Comparison of ENCODE assay signal across 18 cellular contexts in genomic region chr20:63022501-63022900, GRCh38. TPM values are rescaled to one million over a fixed set of nuclear protein-coding genes. Genes with fewer than 3 reads are reported as not detected.
A peak's percentile ranks its signal among the peaks of the same experiment; 100 is the strongest.
DNase-seq lines count a peak whose midpoint lies in the region; ATAC-seq and TF ChIP-seq lines count a peak whose summit lies in the region.
"Had no signal": no experiment of that assay in that cellular context is flagged by ENCODE, and none has a peak within 500 bp of the region (broad histone marks: within the 10 kb centered on the region; RNA-seq: fewer than 3 reads in every experiment).

No MANE protein-coding gene starts in this region.

- no peak for TF ChIP-seq CTCF in mucosa of descending colon (IDR thresholded peaks at IDR 0.05)

- H3K36me3 ChIP-seq in BLaER1 (no peaks in the 10 kb centered on the region; the same call in 1 of the 2 replicates), NT2/D1 (ENCODE audit: insufficient read depth, insufficient read length, low read length) (no peaks in the 10 kb centered on the region), mucosa of descending colon (ENCODE audit: low read depth) (no peaks in the 10 kb centered on the region), trophoblast cell (ENCODE audit: control insufficient read depth in 1 of 2, insufficient read depth in 2 of 2, low read length in 2 of 2) (no peaks in the 10 kb centered on the region)
- 0 out of 22 replicates have a peak, but pooled peaks cover 0 to 4% (median 0%) of the 10 kb centered on the region in 11 experiments for H3K36me3 ChIP-seq in BLaER1 treated with 17β-estradiol and CSF1 and Interleukin-3, amounts not matched to agents 10 nM and 100 nM

- H2AK5ac ChIP-seq in trophoblast cell (ENCODE audit: low read length), result no peak overlapping the region

- peaks cover 1% of the 10 kb centered on the region for H3K79me1 ChIP-seq in trophoblast cell (ENCODE audit: low read length)

- no CpG with 5 or more reads among the region's 12 CpGs for WGBS in trophoblast cell (ENCODE audit: extremely low coverage, insufficient coverage, insufficient read length)

- H3K4ac ChIP-seq in trophoblast cell (ENCODE audit: low read depth, low read length), result no peak overlapping the region

- no peak overlapping the region for H3K18ac ChIP-seq in trophoblast cell (ENCODE audit: low read length)

- H4K8ac ChIP-seq in trophoblast cell (ENCODE audit: low read depth, low read length), result no peak overlapping the region

- no peak overlapping the region for H2BK12ac ChIP-seq in trophoblast cell (ENCODE audit: low read length)

- intact Hi-C loops in mucosa of descending colon (cut with DNase I, micrococcal nuclease), result no loop called here

- no peak for ATAC-seq in mucosa of descending colon
- no peak for ATAC-seq in GM18505 (IDR thresholded peaks at IDR 0.05; ENCODE audit: unreplicated experiment)

- no peak overlapping the region for H4K12ac ChIP-seq in trophoblast cell (ENCODE audit: low read depth, low read length)

- H2BK5ac ChIP-seq in trophoblast cell (ENCODE audit: low read depth, low read length, poor library complexity), result no peak overlapping the region

- no peak overlapping the region for H4K91ac ChIP-seq in trophoblast cell (ENCODE audit: low read depth, low read length)

- H3K14ac ChIP-seq in trophoblast cell (ENCODE audit: low read length), result no peak overlapping the region

- DNase-seq in NT2/D1 (ENCODE audit: low read depth, low spot score) (no peak), mucosa of descending colon (peak in 2 of 3 donors; percentile 4 to 17), NCI-H187 treated with DMSO at 0.1 percent for 48 hours (lab: John Stamatoyannopoulos, UW) (no peak), trophoblast cell (no peak)
- DNase-seq: ACHN, DMS 273 treated with DMSO at 0.1 percent for 48 hours, GF-D8, GM23248, KBM-7, NCI-H1105, NCI-H774, OCI-M1, SHP77 treated with DMSO at 0.1 percent for 48 hours, SK-N-SH had no signal

- no peaks in the 10 kb centered on the region for H3K79me2 ChIP-seq in trophoblast cell (ENCODE audit: control insufficient read depth, insufficient read depth, low read length, poor library complexity)

- no peak overlapping the region for H2BK120ac ChIP-seq in trophoblast cell (ENCODE audit: insufficient read depth, low read length, poor library complexity)

- H4K20me1 ChIP-seq in BLaER1, result 0 out of 2 replicates have a peak, but pooled peaks cover 8% of the 10 kb centered on the region
- 0 out of 22 replicates have a peak, but pooled peaks cover 0 to 9% (median 0%) of the 10 kb centered on the region in 11 experiments for H4K20me1 ChIP-seq in BLaER1 treated with 17β-estradiol and CSF1 and Interleukin-3, amounts not matched to agents 10 nM and 100 nM

- H3K4me2 ChIP-seq in BLaER1 (peak overlapping the region; percentile 85), trophoblast cell (ENCODE audit: low read length) (no peak overlapping the region)
- peak overlapping the region in 8 of 11 experiments; percentile 6 to 98 (median 70); a peak in 15 of 22 replicates for H3K4me2 ChIP-seq in BLaER1 treated with 17β-estradiol and CSF1 and Interleukin-3, amounts not matched to agents 10 nM and 100 nM
- H3K4me2 ChIP-seq: SK-N-SH had no signal

- H3K4me3 ChIP-seq in BLaER1, result no peak overlapping the region
- no peak overlapping the region for H3K4me3 ChIP-seq in BLaER1 treated with 17β-estradiol and CSF1 and Interleukin-3, amounts not matched to agents 10 nM and 100 nM
- H3K4me3 ChIP-seq in NT2/D1 (ENCODE audit: insufficient read length, low read depth), result no peak overlapping the region
- H3K4me3 ChIP-seq in mucosa of descending colon, result no peak overlapping the region
- no peak overlapping the region for H3K4me3 ChIP-seq in trophoblast cell (ENCODE audit: low read depth, low read length)
- H3K4me3 ChIP-seq: GM23248 had no signal

- H3K9me3 ChIP-seq in BLaER1 (peaks cover 11% of the 10 kb centered on the region), NT2/D1 (ENCODE audit: insufficient read depth, low read length) (peaks cover 9% of the 10 kb centered on the region; the same call in 1 of the 2 replicates), mucosa of descending colon (no peaks in the 10 kb centered on the region), trophoblast cell (ENCODE audit: insufficient read depth, low read depth, low read length) (peaks cover 7% of the 10 kb centered on the region)
- peaks cover 10 to 19% (median 14%) of the 10 kb centered on the region in 11 experiments; a peak in 19 of 22 replicates for H3K9me3 ChIP-seq in BLaER1 treated with 17β-estradiol and CSF1 and Interleukin-3, amounts not matched to agents 10 nM and 100 nM (replicated peaks in 1 of 11)
- H3K9me3 ChIP-seq: SK-N-SH had no signal

- no peak overlapping the region for H2AFZ ChIP-seq in trophoblast cell (ENCODE audit: insufficient read depth, low read length, poor library complexity)
- H2AFZ ChIP-seq: GM23248 had no signal

- H3K23ac ChIP-seq in trophoblast cell (ENCODE audit: low read length), result no peak overlapping the region

- H3K9ac ChIP-seq in BLaER1, result no peak overlapping the region
- no peak overlapping the region for H3K9ac ChIP-seq in BLaER1 treated with 17β-estradiol and CSF1 and Interleukin-3, amounts not matched to agents 10 nM and 100 nM
- peak overlapping the region; percentile 16 for H3K9ac ChIP-seq in NT2/D1 (ENCODE audit: insufficient read length, low read depth)
- H3K9ac ChIP-seq in trophoblast cell (ENCODE audit: low read length), result no peak overlapping the region
- H3K9ac ChIP-seq: GM23248, SK-N-SH had no signal

- H3K27ac ChIP-seq in BLaER1 (no peak overlapping the region), trophoblast cell (ENCODE audit: low read depth, low read length) (no peak overlapping the region)
- H3K27ac ChIP-seq in BLaER1 treated with 17β-estradiol and CSF1 and Interleukin-3, amounts not matched to agents 10 nM and 100 nM, result no peak overlapping the region
- H3K27ac ChIP-seq: GM23248 had no signal

- H3K27me3 ChIP-seq in BLaER1 (peaks cover 5% of the 10 kb centered on the region), NT2/D1 (ENCODE audit: insufficient read depth, insufficient read length) (no peaks in the 10 kb centered on the region), trophoblast cell (ENCODE audit: insufficient read depth, low read length) (peaks cover 2% of the 10 kb centered on the region)
- peaks cover 5 to 46% (median 13%) of the 10 kb centered on the region in 11 experiments; a peak in 21 of 22 replicates for H3K27me3 ChIP-seq in BLaER1 treated with 17β-estradiol and CSF1 and Interleukin-3, amounts not matched to agents 10 nM and 100 nM

- no peak for TF ChIP-seq POLR2A in GM18505 (IDR thresholded peaks at IDR 0.05; ENCODE audit: borderline replicate concordance, extremely low read depth, insufficient read depth, insufficient read length)

- H3K4me1 ChIP-seq in BLaER1, result peaks cover 85% of the 10 kb centered on the region
- H3K4me1 ChIP-seq in BLaER1 treated with 17β-estradiol and CSF1 and Interleukin-3, amounts not matched to agents 10 nM and 100 nM, result peaks cover 25 to 83% (median 62%) of the 10 kb centered on the region in 10 experiments
- H3K4me1 ChIP-seq in NT2/D1 (ENCODE audit: insufficient read depth, insufficient read length), result peaks cover 5% of the 10 kb centered on the region
- no peaks in the 10 kb centered on the region for H3K4me1 ChIP-seq in mucosa of descending colon (ENCODE audit: low read depth)
- H3K4me1 ChIP-seq in trophoblast cell (ENCODE audit: control insufficient read depth in 1 of 2, insufficient read depth in 2 of 2, low read length in 2 of 2), result peaks cover under 1 to 5% of the 10 kb centered on the region in 2 experiments

RNA-seq across cellular contexts. Expression of gene BHLHE23, which starts 15.7 kb away (rescaled TPM):
- total RNA-seq in mucosa of descending colon, result not detected
- polyA plus RNA-seq in trophoblast cell (2013), result 0.07 and 0.12 TPM in 2 replicates
- total RNA-seq: GM23248, NCI-H460 had no signal
- polyA plus RNA-seq: GM23248, SK-N-SH had no signal

Comparison
In these comparisons a context has a peak if more than half of its experiments do, and no peak if none do; other contexts are left out.
1. DNase-seq: peak in mucosa of descending colon (2 of 3); none in NT2/D1 (single experiment), NCI-H187 treated with DMSO at 0.1 percent for 48 hours (single experiment) and trophoblast cell (0 of 2).